8 cellular contexts compared by ENCODE assay signal in genomic region chr6:44257007-44257752, GRCh38. TPM values are rescaled to one million over a fixed set of nuclear protein-coding genes. Genes with fewer than 3 reads are reported as not detected.
DNase-seq lines count a peak whose midpoint lies in the region; ATAC-seq, FAIRE-seq and TF ChIP-seq lines count a peak whose summit lies in the region.

TSS of gene SLC35B2 (minus strand) at chr6:44257528. CDS start at chr6:44257410, 118 bp downstream.

- ATAC-seq in T-helper 17 cell (peak; percentile 78), K562 (peak; percentile 71)

- H3K79me2 ChIP-seq in H9 (ENCODE audit: insufficient read depth, low read length): no peaks in the 10 kb centered on the region
- H3K79me2 ChIP-seq in MM.1S (ENCODE audit: low read length): peaks cover 59% of the 10 kb centered on the region
- H3K79me2 ChIP-seq in K562 (ENCODE audit: control insufficient read depth, insufficient read depth, low read length): peaks cover 25% of the 10 kb centered on the region

- H4K5ac ChIP-seq in H9 (ENCODE audit: insufficient read length, low read depth, low read length): no peak within 1 kb of the TSS

- TF ChIP-seq CTCF in GM12864 (IDR thresholded peaks at IDR 0.05; ENCODE audit: low read depth, low read length, missing control alignments) (peak; percentile 60), H9 (conservative IDR thresholded peaks at IDR 0.05) (peak; percentile 73), MM.1S (IDR thresholded peaks at IDR 0.05; ENCODE audit: low read length) (peak; percentile 39), K562 (IDR thresholded peaks at IDR 0.05 in 2 of 3, conservative IDR thresholded peaks at IDR 0.05 in 1 of 3; ENCODE audit: insufficient read depth in 2 of 3, low read depth in 1 of 3, low read length in 3 of 3) (peak; percentile 70 to 90 (median 78); a peak in 5 of 6 replicates)

- H3K9ac ChIP-seq in H9 (ENCODE audit: extremely low read depth, insufficient read length, low read length) (peak within 1 kb of the TSS; percentile 68), MM.1S (ENCODE audit: low read length) (peak within 1 kb of the TSS; percentile 91), K562 (ENCODE audit: insufficient read depth in 1 of 2, low read depth in 2 of 2, low read length in 2 of 2) (peak within 1 kb of the TSS; percentile 85 to 93)

- H3K27me3 ChIP-seq in H9 (ENCODE audit: insufficient read depth, low read length): no peaks in the 10 kb centered on the region
- no peaks in the 10 kb centered on the region for H3K27me3 ChIP-seq in MM.1S (replicated peaks; ENCODE audit: insufficient read depth, low read length)
- no peaks in the 10 kb centered on the region for H3K27me3 ChIP-seq in K562 (ENCODE audit: control insufficient read depth in 2 of 2, insufficient read depth in 2 of 2, low read length in 2 of 2)

- no peaks in the 10 kb centered on the region for H3K9me2 ChIP-seq in MM.1S (replicated peaks; ENCODE audit: insufficient read depth, low read length)

- H4K20me1 ChIP-seq in H9 (ENCODE audit: control insufficient read depth, insufficient read depth, insufficient read length) (no peaks in the 10 kb centered on the region), MM.1S (ENCODE audit: insufficient read depth, low read length) (peaks cover 23% of the 10 kb centered on the region), K562 (replicated peaks; ENCODE audit: control insufficient read depth, insufficient read depth, low read length) (peaks cover 41% of the 10 kb centered on the region)

- DNase-seq in GM12864 (ENCODE audit: low read depth) (no peak), H9 (peak; percentile 83), MM.1S (peak; percentile 69), T-helper 17 cell (peak; percentile 59 to 65 (median 65)), K562 (ENCODE audit: extremely low read depth in 1 of 4, low spot score in 3 of 4) (peak; percentile 92 to 94 (median 93)), hypothalamus (lab: John Stamatoyannopoulos, UW) (peak; percentile 45 to 94 (median 88)), renal cortical epithelial cell (ENCODE audit: low read depth) (peak; percentile 36), GF-D8 (lab: John Stamatoyannopoulos, UW) (no peak)

- intact Hi-C loops in K562 (cut with micrococcal nuclease): no loop called here

- TF ChIP-seq POLR2A in K562 (conservative IDR thresholded peaks at IDR 0.05): peak; percentile 75

- H3K36me3 Mint-ChIP-seq in H9 (ENCODE audit: insufficient read depth in 1 of 3, low read depth in 3 of 3) (peaks cover 20 to 58% (median 43%) of the 10 kb centered on the region in 3 experiments), T-helper 17 cell (ENCODE audit: low read depth) (peaks cover 13% of the 10 kb centered on the region)

- H3K4me1 ChIP-seq in H9 (ENCODE audit: insufficient read depth, low read length): no peaks in the 10 kb centered on the region; the same call in 1 of the 2 replicates
- H3K4me1 ChIP-seq in MM.1S (ENCODE audit: low read length): peaks cover 38% of the 10 kb centered on the region
- peaks cover 32 to 45% of the 10 kb centered on the region in 2 experiments; a peak in 4 of 5 replicates for H3K4me1 ChIP-seq in K562 (replicated peaks in 1 of 2; ENCODE audit: control insufficient read depth in 2 of 2, insufficient read depth in 2 of 2, low read length in 2 of 2)

- POLR2A ChIA-PET in K562 (lab: Yijun Ruan, JAX): interaction anchor here (0.5 to 3.2 kb wide), 22 partner anchors 11 to 1416 kb away, joined by 3 to 144 read pairs (median 3); partner anchors contain the start of genes HSP90AB1 and TMEM151B

- no peak within 1 kb of the TSS for H3T11ph ChIP-seq in H9 (ENCODE audit: low read length)

- peak; percentile 33 for TF ChIP-seq EP300 in K562 (IDR thresholded peaks at IDR 0.05; ENCODE audit: low read length)

- H2BK5ac ChIP-seq in H9 (ENCODE audit: insufficient read length, low read length): no peak within 1 kb of the TSS

- H3K4ac ChIP-seq in H9 (ENCODE audit: low read depth, low read length): no peak within 1 kb of the TSS

- no peak within 1 kb of the TSS for H2AK5ac ChIP-seq in H9 (ENCODE audit: insufficient read length, low read length)

- no TSS peak for BruUV-seq in K562 (replicated peaks; lab: Mats Ljungman, UMichigan)

- no peaks in the 10 kb centered on the region for H3K9me3 Mint-ChIP-seq in H9

- peak within 1 kb of the TSS; percentile 84 for H3K14ac ChIP-seq in H9 (ENCODE audit: insufficient read depth, low read length)

- no CpG with 5 or more reads among the region's 80 CpGs for WGBS in H9 (ENCODE audit: extremely low coverage, insufficient read length, low lambda C conversion rate)
- 0% methylated on average over 55 of the region's 80 CpGs for WGBS in K562 (ENCODE audit: insufficient coverage, low coverage, missing lambda C conversion rate)

- no peak within 1 kb of the TSS for H2BK15ac ChIP-seq in H9 (ENCODE audit: low read depth, low read length)

- H2BK120ac ChIP-seq in H9 (ENCODE audit: low read depth, low read length, poor library complexity, severe bottlenecking): no peak within 1 kb of the TSS

- peak; percentile 63 for FAIRE-seq in K562 (lab: Jason Lieb, UNC)

- H3K18ac ChIP-seq in H9 (ENCODE audit: insufficient read length, low read depth, low read length): peak within 1 kb of the TSS; percentile 65

- H3K9me3 ChIP-seq in H9 (ENCODE audit: control insufficient read depth, low read depth, low read length) (no peaks in the 10 kb centered on the region), MM.1S (replicated peaks; ENCODE audit: insufficient read depth, low read length) (no peaks in the 10 kb centered on the region), T-helper 17 cell (ENCODE audit: control insufficient read depth, low read length, poor library complexity, severe bottlenecking) (no peaks in the 10 kb centered on the region), K562 (replicated peaks; ENCODE audit: control insufficient read depth, insufficient read depth, low read depth, low read length) (no peaks in the 10 kb centered on the region)

- TF ChIP-seq RAD21 in K562 (CRISPR knock-in tag; conservative IDR thresholded peaks at IDR 0.05 in 1 of 2, IDR thresholded peaks at IDR 0.05 in 1 of 2): peak in 1 of 2 experiments; percentile 57; a peak in 3 of 4 replicates

- H3K4me1 Mint-ChIP-seq in H9 (peaks cover 35% of the 10 kb centered on the region in 2 experiments), T-helper 17 cell (peaks cover 54% of the 10 kb centered on the region)

- H3K27ac Mint-ChIP-seq in H9 (peak within 1 kb of the TSS; percentile 85 to 98 (median 92)), T-helper 17 cell (peak within 1 kb of the TSS; percentile 98)

- H3K27me3 Mint-ChIP-seq in H9 (ENCODE audit: low read depth) (peaks cover 11% of the 10 kb centered on the region), T-helper 17 cell (no peaks in the 10 kb centered on the region)

- H3K36me3 ChIP-seq in MM.1S (replicated peaks; ENCODE audit: insufficient read depth, low read length) (peaks cover 4% of the 10 kb centered on the region), K562 (ENCODE audit: control insufficient read depth, insufficient read depth, low read length) (peaks cover 79% of the 10 kb centered on the region)

- peaks cover 19% of the 10 kb centered on the region for H3K9me1 ChIP-seq in K562 (ENCODE audit: control insufficient read depth, insufficient read depth, low read length)

- in situ Hi-C loops in K562 (cut with MboI): no loop called here

- H3K4me3 ChIP-seq in GM12864 (ENCODE audit: low read depth, low read length) (peak within 1 kb of the TSS; percentile 87), MM.1S (ENCODE audit: low read length) (peak within 1 kb of the TSS; percentile 98), K562 (peak within 1 kb of the TSS; percentile 81)

- peak within 1 kb of the TSS; percentile 90 for H3K4me2 ChIP-seq in H9 (ENCODE audit: insufficient read depth, insufficient read length, low read length)
- peak within 1 kb of the TSS; percentile 97 for H3K4me2 ChIP-seq in MM.1S (ENCODE audit: low read depth, low read length)
- H3K4me2 ChIP-seq in K562 (ENCODE audit: insufficient read depth, low read length): peak within 1 kb of the TSS; percentile 89

- H3K56ac ChIP-seq in H9 (ENCODE audit: insufficient read length, low read depth, low read length): no peak within 1 kb of the TSS

- H2BK12ac ChIP-seq in H9 (ENCODE audit: insufficient read length, low read depth, low read length): no peak within 1 kb of the TSS

- H4K8ac ChIP-seq in H9 (replicated peaks; ENCODE audit: insufficient read length, low read depth, low read length): no peak within 1 kb of the TSS

- no peak within 1 kb of the TSS for H3K27ac ChIP-seq in H9 (ENCODE audit: insufficient read length, low read depth, low read length)
- H3K27ac ChIP-seq in MM.1S (ENCODE audit: low read length): peak within 1 kb of the TSS; percentile 64; the same call in 1 of the 2 replicates
- H3K27ac ChIP-seq in K562 (ENCODE audit: extremely low read depth, low read depth, low read length): peak within 1 kb of the TSS; percentile 93

- peaks cover 6% of the 10 kb centered on the region for H3K23me2 ChIP-seq in H9 (ENCODE audit: insufficient read length, low read depth, low read length, poor library complexity, severe bottlenecking)

- H3F3A ChIP-seq in MM.1S (ENCODE audit: insufficient read depth, low read length): peaks cover 67% of the 10 kb centered on the region

- H2AFZ ChIP-seq in H9 (ENCODE audit: low read length) (no peak within 1 kb of the TSS), MM.1S (ENCODE audit: low read length) (peak within 1 kb of the TSS; percentile 89), K562 (ENCODE audit: low read depth, low read length) (peak within 1 kb of the TSS; percentile 94)

- H3K23ac ChIP-seq in H9 (ENCODE audit: insufficient read length, low read depth, low read length): no peak within 1 kb of the TSS

- H3K4me3 Mint-ChIP-seq in H9 (peak within 1 kb of the TSS; percentile 88 to 90), T-helper 17 cell (peak within 1 kb of the TSS; percentile 94)

- CTCF ChIA-PET in K562 (lab: Yijun Ruan, JAX; ENCODE audit: low intra/inter-chr PET ratio): interaction anchor here (0.6 to 1.5 kb wide), 3 partner anchors 85 to 908 kb away, joined by 3 to 7 read pairs (median 5); no protein-coding TSS in a partner anchor

- H4K91ac ChIP-seq in H9 (ENCODE audit: insufficient read length, low read depth, low read length): no peak within 1 kb of the TSS

- no peaks in the 10 kb centered on the region for H3K79me1 ChIP-seq in H9 (ENCODE audit: insufficient read depth, low read depth, low read length, poor library complexity, severe bottlenecking)

- H2BK20ac ChIP-seq in H9 (ENCODE audit: low read depth, low read length, poor library complexity, severe bottlenecking): no peak within 1 kb of the TSS

RNA-seq across cellular contexts. Expression of gene SLC35B2, which starts in this region (rescaled TPM):
- 34.5 and 36.1 TPM in 2 replicates for total RNA-seq in H9 (2021)
- total RNA-seq in T-helper 17 cell: 10 to 100 TPM; 14.7 to 15.2 TPM
- 26.7 and 95.0 TPM in 2 replicates for total RNA-seq in K562 (2011; cell fraction: chromatin; rRNA removed; ENCODE audit: low replicate concordance)
- total RNA-seq in K562 (2011; cell fraction: nucleolus; rRNA removed): 138 and 143 TPM in 2 replicates
- total RNA-seq in K562 (2011; cell fraction: nucleoplasm; rRNA removed): 89.1 and 89.6 TPM in 2 replicates
- total RNA-seq in K562 (2014; rRNA removed): 43.6 and 59.3 TPM in 2 replicates
- 31.1 and 38.8 TPM in 2 replicates for total RNA-seq in K562 (2014; rRNA removed; fragmentation: Illumina TruSeq; extraction: Trizol)
- total RNA-seq in K562 (2015; rRNA removed; fragmentation: Illumina TruSeq; extraction: Trizol): 46.0 and 47.1 TPM in 2 replicates
- 53.1 and 54.3 TPM in 2 replicates for total RNA-seq in K562 (2021)
- polyA plus RNA-seq in K562 (2011; rRNA removed): 50.8 and 53.9 TPM in 2 replicates
- 78.9 and 125 TPM in 2 replicates for polyA plus RNA-seq in K562 (2011; cell fraction: cytosol; rRNA removed)
- polyA plus RNA-seq in K562 (2011; cell fraction: nucleus; rRNA removed): 67.9 and 76.7 TPM in 2 replicates
- polyA plus RNA-seq in K562 (2012): 57.9 and 70.2 TPM in 2 replicates
- 57.6 and 58.9 TPM in 2 replicates for polyA plus RNA-seq in K562 (2014; fragmentation: Illumina TruSeq; extraction: Trizol)
- polyA plus RNA-seq in K562 (2014; fragmentation: Nextera tagmentation; extraction: Ambion mirVana): 10 to 100 TPM; 14.5 to 19.2 TPM
- 59.1 and 61.8 TPM in 2 replicates for polyA plus RNA-seq in K562 (2014; rRNA removed)
- polyA minus RNA-seq in K562 (2011; rRNA and poly(A)+ RNA removed): 23.7 and 34.2 TPM in 2 replicates
- 21.6 and 21.9 TPM in 2 replicates for polyA minus RNA-seq in K562 (2011; cell fraction: cytosol; rRNA and poly(A)+ RNA removed)
- polyA minus RNA-seq in K562 (2011; cell fraction: nucleus; rRNA and poly(A)+ RNA removed): 19.0 and 20.8 TPM in 2 replicates
- total RNA-seq in renal cortical epithelial cell: 64.3 and 103 TPM in 2 replicates

Comparison
In these comparisons a context has a peak if more than half of its experiments do, and no peak if none do; other contexts are left out.
1. DNase-seq: peak in H9 (single experiment), MM.1S (single experiment), T-helper 17 cell (3 of 3), K562 (4 of 4), hypothalamus (51 of 51) and renal cortical epithelial cell (single experiment); none in GM12864 (single experiment) and GF-D8 (single experiment).
2. Peak in every context shown above with its lines, with median percentiles within 50 percentile points of each other: H3K4me3 ChIP-seq, CTCF ChIP-seq, H3K4me2 ChIP-seq and H3K9ac ChIP-seq.